In genomic region chrX:26653050-26653449, GRCh38 we compare ENCODE assay signal across 18 cellular contexts.
"Had no signal": no experiment of that assay in that cellular context is flagged by ENCODE, and none has a peak within 500 bp of the region (broad histone marks: within the 10 kb centered on the region; RNA-seq: fewer than 3 reads in every experiment).

No MANE protein-coding gene starts in this region.

- DNase-seq: activated CD4-positive, alpha-beta T cell treated with anti-CD3 and anti-CD28 coated beads for 4 hours; activated CD8-positive, alpha-beta memory T cell treated with anti-CD3 and anti-CD28 coated beads, Interleukin-2, amount 50 U/mL, for 48 hours; activated CD8-positive, alpha-beta T cell treated with anti-CD3 and anti-CD28 coated beads for 36 hours; activated naive CD4-positive, alpha-beta T cell treated with anti-CD3 and anti-CD28 coated beads, Interleukin-2, amount 50 U/mL, for 16 hours; activated naive CD8-positive, alpha-beta T cell treated with anti-CD3 and anti-CD28 coated beads, Interleukin-2, amount 10 ng/mL, durations not matched to agents 7 days and 5 days; activated T-cell treated with anti-CD3 and anti-CD28 coated beads, Interleukin-2, amount 50 U/mL, for 1 hour; amniotic stem cell; brain microvascular endothelial cell; caudate nucleus; MG63; NCI-H1417 treated with DMSO at 0.1 percent for 48 hours; NCI-H2029; NCI-H510A treated with DMSO at 0.1 percent for 48 hours; NK-92 treated with Interleukin-12 subunit alpha and Interleukin-12 subunit beta, amount 100 ng/mL, for 24 hours; SHP77 treated with DMSO at 0.1 percent for 48 hours had no signal

- H3K4me3 ChIP-seq: ascending aorta, MG63, PC-9 had no signal

- H3K27ac ChIP-seq: ascending aorta, brain microvascular endothelial cell, PC-9 had no signal

- H3K36me3 ChIP-seq: ascending aorta, brain microvascular endothelial cell, MG63 had no signal

- H3K9me3 ChIP-seq: MG63 had no signal

- H2AFZ ChIP-seq: PC-9 had no signal

- H3K27me3 ChIP-seq: ascending aorta, brain microvascular endothelial cell, MG63 had no signal

- H3K4me2 ChIP-seq: PC-9 had no signal

- H3K4me1 ChIP-seq: ascending aorta had no signal

- ATAC-seq: activated CD4-positive, CD25-positive, alpha-beta regulatory T cell treated with anti-CD3 and anti-CD28 coated beads, Interleukin-2, amount 50 U/mL, for 24 hours; activated CD8-positive, alpha-beta T cell treated with anti-CD3 and anti-CD28 coated beads for 36 hours had no signal
